ENCODE assay signal across 36 cellular contexts in the genomic region with DNA sequence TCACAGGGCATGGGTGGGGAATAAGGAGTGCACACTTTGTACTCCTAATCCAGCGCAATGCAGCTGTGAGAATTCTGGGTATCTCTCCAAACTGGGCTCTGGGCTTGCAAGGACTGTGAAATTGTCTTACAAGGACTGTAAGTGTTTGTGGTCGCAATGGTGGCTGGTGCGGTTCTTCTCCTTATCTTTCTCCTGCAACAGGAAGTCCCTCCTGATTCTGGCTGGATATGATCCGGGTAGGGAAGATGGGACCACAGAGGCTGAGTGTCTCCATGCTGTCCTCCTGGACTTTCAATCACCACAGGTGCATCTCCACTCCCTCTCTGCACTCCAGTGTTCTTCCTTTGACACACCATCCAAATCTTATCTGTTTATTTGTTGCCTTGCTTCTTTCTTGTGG. TPM values are rescaled to one million over a fixed set of nuclear protein-coding genes. Genes with fewer than 3 reads are reported as not detected.
"Had no signal": no experiment of that assay in that cellular context is flagged by ENCODE, and none has a peak within 500 bp of the region (broad histone marks: within the 10 kb centered on the region; RNA-seq: fewer than 3 reads in every experiment).

No MANE protein-coding gene starts in this region.

- ATAC-seq: activated CD4-positive, CD25-positive, alpha-beta regulatory T cell treated with anti-CD3 and anti-CD28 coated beads, Interleukin-2, amount 50 U/mL, for 24 hours; activated CD8-positive, alpha-beta T cell treated with anti-CD3 and anti-CD28 coated beads for 36 hours; activated naive CD8-positive, alpha-beta T cell treated with anti-CD3 and anti-CD28 coated beads, Interleukin-2, amount 50 U/mL, for 24 hours; activated T-cell treated with anti-CD3 and anti-CD28 coated beads, Interleukin-2, amount 50 U/mL, for 4 hours; activated T-helper 17 cell treated with anti-CD3 and anti-CD28 coated beads, Interleukin-2, amount 50 U/mL, for 72 hours; body of pancreas; effector memory CD8-positive, alpha-beta T cell; gastroesophageal sphincter had no signal

- H3K4me1 Mint-ChIP-seq: activated B cell treated with CpG ODN at 0.5 μM for 24 hours; activated naive CD4-positive, alpha-beta T cell treated with anti-CD3 and anti-CD28 coated beads, Interleukin-2, amount 50 U/mL, for 24 hours; activated naive CD8-positive, alpha-beta T cell treated with anti-CD3 and anti-CD28 coated beads for 36 hours; activated naive CD8-positive, alpha-beta T cell treated with anti-CD3 and anti-CD28 coated beads, Interleukin-2, amount 50 U/mL, for 24 hours; activated T-helper 17 cell treated with anti-CD3 and anti-CD28 coated beads, Interleukin-2, amount 50 U/mL, for 72 hours had no signal

- H3K4me3 ChIP-seq: adrenal gland, body of pancreas, esophagus squamous epithelium, gastroesophageal sphincter had no signal

- H3K27ac Mint-ChIP-seq: activated B cell treated with CpG ODN at 0.5 μM for 24 hours; activated CD8-positive, alpha-beta T cell treated with anti-CD3 and anti-CD28 coated beads for 36 hours; activated naive CD4-positive, alpha-beta T cell treated with anti-CD3 and anti-CD28 coated beads for 36 hours; activated naive CD4-positive, alpha-beta T cell treated with anti-CD3 and anti-CD28 coated beads, Interleukin-2, amount 50 U/mL, for 24 hours; activated naive CD8-positive, alpha-beta T cell treated with anti-CD3 and anti-CD28 coated beads for 36 hours; activated naive CD8-positive, alpha-beta T cell treated with anti-CD3 and anti-CD28 coated beads, Interleukin-2, amount 50 U/mL, for 24 hours; activated T-helper 17 cell treated with anti-CD3 and anti-CD28 coated beads, Interleukin-2, amount 50 U/mL, for 72 hours; effector memory CD8-positive, alpha-beta T cell; T-helper 1 cell treated with Interleukin-12 subunit alpha and Interleukin-12 subunit beta and Interleukin-4 antibody, amounts not matched to agents 30 μg/mL and 1 μg/mL, for 36 hours; T-helper 2 cell treated with Interferon-gamma antibody and Interleukin-4, amounts not matched to agents 5 μg/mL and 100 μg/mL, for 36 hours had no signal

- H3K36me3 Mint-ChIP-seq: activated naive CD4-positive, alpha-beta T cell treated with anti-CD3 and anti-CD28 coated beads, Interleukin-2, amount 50 U/mL, for 24 hours; activated naive CD8-positive, alpha-beta T cell treated with anti-CD3 and anti-CD28 coated beads for 36 hours had no signal

- H3K27ac ChIP-seq: adrenal gland, body of pancreas, esophagus squamous epithelium, gastroesophageal sphincter, WERI-Rb-1 had no signal

- H3K27me3 ChIP-seq: adrenal gland, body of pancreas, esophagus squamous epithelium, gastroesophageal sphincter had no signal

- H3K9me3 Mint-ChIP-seq: activated B cell treated with CpG ODN at 0.5 μM for 24 hours; activated CD8-positive, alpha-beta T cell treated with anti-CD3 and anti-CD28 coated beads for 36 hours; activated naive CD4-positive, alpha-beta T cell treated with anti-CD3 and anti-CD28 coated beads for 36 hours; activated naive CD4-positive, alpha-beta T cell treated with anti-CD3 and anti-CD28 coated beads, Interleukin-2, amount 50 U/mL, for 24 hours; activated naive CD8-positive, alpha-beta T cell treated with anti-CD3 and anti-CD28 coated beads for 36 hours; activated naive CD8-positive, alpha-beta T cell treated with anti-CD3 and anti-CD28 coated beads, Interleukin-2, amount 50 U/mL, for 24 hours; activated T-helper 17 cell treated with anti-CD3 and anti-CD28 coated beads, Interleukin-2, amount 50 U/mL, for 72 hours; effector memory CD8-positive, alpha-beta T cell; T-helper 1 cell treated with Interleukin-12 subunit alpha and Interleukin-12 subunit beta and Interleukin-4 antibody, amounts not matched to agents 30 μg/mL and 1 μg/mL, for 36 hours; T-helper 2 cell treated with Interferon-gamma antibody and Interleukin-4, amounts not matched to agents 5 μg/mL and 100 μg/mL, for 36 hours had no signal

- H3K36me3 ChIP-seq: adrenal gland, esophagus squamous epithelium, gastroesophageal sphincter, WERI-Rb-1 had no signal

- DNase-seq: activated B cell treated with CpG ODN at 0.5 μM for 24 hours; activated CD4-positive, alpha-beta T cell treated with anti-CD3 and anti-CD28 coated beads for 48 hours; activated CD4-positive, alpha-beta T cell treated with anti-CD3 and anti-CD28 coated beads, Interleukin-2, amount 50 U/mL, for 1 hour; activated CD4-positive, alpha-beta T cell treated with anti-CD3 and anti-CD28 coated beads, Interleukin-2, amount 50 U/mL, for 48 hours; activated CD8-positive, alpha-beta memory T cell treated with anti-CD3 and anti-CD28 coated beads for 24 hours; activated CD8-positive, alpha-beta T cell treated with anti-CD3 and anti-CD28 coated beads for 36 hours; activated effector memory CD4-positive, alpha-beta T cell treated with Interleukin-2 at 50 U/mL for 16 hours; activated gamma-delta T cell treated with Interleukin-2 at 50 U/mL for 16 hours; activated naive CD4-positive, alpha-beta T cell treated with anti-CD3 and anti-CD28 coated beads for 36 hours; activated naive CD8-positive, alpha-beta T cell treated with anti-CD3 and anti-CD28 coated beads for 36 hours; activated naive CD8-positive, alpha-beta T cell treated with anti-CD3 and anti-CD28 coated beads, Interleukin-2, amount 50 U/mL, for 24 hours; activated T-cell treated with anti-CD3 and anti-CD28 coated beads, Interleukin-2, amount 50 U/mL, for 4 hours; adrenal gland; amygdala; aorta; body of pancreas; caudate nucleus; cortex of kidney; dermis blood vessel endothelial cell; effector CD4-positive, alpha-beta T cell; effector memory CD8-positive, alpha-beta T cell; esophagus squamous epithelium; foreskin melanocyte; head of caudate nucleus; hippocampal formation; T1000; WERI-Rb-1 had no signal

- H3K27me3 Mint-ChIP-seq: activated CD8-positive, alpha-beta T cell treated with anti-CD3 and anti-CD28 coated beads for 36 hours; activated naive CD8-positive, alpha-beta T cell treated with anti-CD3 and anti-CD28 coated beads for 36 hours; activated naive CD8-positive, alpha-beta T cell treated with anti-CD3 and anti-CD28 coated beads, Interleukin-2, amount 50 U/mL, for 24 hours; activated T-helper 17 cell treated with anti-CD3 and anti-CD28 coated beads, Interleukin-2, amount 50 U/mL, for 72 hours; effector memory CD8-positive, alpha-beta T cell had no signal

- H3K9me3 ChIP-seq: adrenal gland, body of pancreas, esophagus squamous epithelium, gastroesophageal sphincter had no signal

- H3K4me3 Mint-ChIP-seq: activated B cell treated with CpG ODN at 0.5 μM for 24 hours; activated CD8-positive, alpha-beta T cell treated with anti-CD3 and anti-CD28 coated beads for 36 hours; activated naive CD4-positive, alpha-beta T cell treated with anti-CD3 and anti-CD28 coated beads for 36 hours; activated naive CD4-positive, alpha-beta T cell treated with anti-CD3 and anti-CD28 coated beads, Interleukin-2, amount 50 U/mL, for 24 hours; activated naive CD8-positive, alpha-beta T cell treated with anti-CD3 and anti-CD28 coated beads for 36 hours; activated naive CD8-positive, alpha-beta T cell treated with anti-CD3 and anti-CD28 coated beads, Interleukin-2, amount 50 U/mL, for 24 hours; activated T-cell treated with anti-CD3 and anti-CD28 coated beads, Interleukin-2, amount 50 U/mL, for 4 hours; activated T-helper 17 cell treated with anti-CD3 and anti-CD28 coated beads, Interleukin-2, amount 50 U/mL, for 72 hours; effector memory CD8-positive, alpha-beta T cell; T-helper 1 cell treated with Interleukin-12 subunit alpha and Interleukin-12 subunit beta and Interleukin-4 antibody, amounts not matched to agents 30 μg/mL and 1 μg/mL, for 36 hours; T-helper 2 cell treated with Interferon-gamma antibody and Interleukin-4, amounts not matched to agents 5 μg/mL and 100 μg/mL, for 36 hours had no signal

- H3K4me1 ChIP-seq: adrenal gland, body of pancreas, esophagus squamous epithelium, gastroesophageal sphincter had no signal

RNA-seq across cellular contexts. Expression of a gene that starts 55.7 kb away (rescaled TPM):
- total RNA-seq: activated T-helper 17 cell treated with anti-CD3 and anti-CD28 coated beads, Interleukin-2, amount 50 U/mL, for 72 hours; body of pancreas; chondrocyte; esophagus squamous epithelium had no signal

RNA-seq across cellular contexts. Expression of a gene that starts 58.1 kb away (rescaled TPM):
- total RNA-seq: activated B cell treated with CpG ODN at 0.5 μM for 24 hours; activated CD8-positive, alpha-beta T cell treated with anti-CD3 and anti-CD28 coated beads for 36 hours; activated naive CD4-positive, alpha-beta T cell treated with anti-CD3 and anti-CD28 coated beads for 36 hours; activated naive CD8-positive, alpha-beta T cell treated with anti-CD3 and anti-CD28 coated beads for 36 hours; activated T-cell treated with anti-CD3 and anti-CD28 coated beads, Interleukin-2, amount 50 U/mL, for 4 hours; activated T-helper 17 cell treated with anti-CD3 and anti-CD28 coated beads, Interleukin-2, amount 50 U/mL, for 72 hours; adrenal gland; body of pancreas; chondrocyte; dermis blood vessel endothelial cell; esophagus squamous epithelium; fibroblast of lung; fibroblast of villous mesenchyme; gastroesophageal sphincter had no signal
